ENCODE assay signal across 11 cellular contexts in the genomic region with DNA sequence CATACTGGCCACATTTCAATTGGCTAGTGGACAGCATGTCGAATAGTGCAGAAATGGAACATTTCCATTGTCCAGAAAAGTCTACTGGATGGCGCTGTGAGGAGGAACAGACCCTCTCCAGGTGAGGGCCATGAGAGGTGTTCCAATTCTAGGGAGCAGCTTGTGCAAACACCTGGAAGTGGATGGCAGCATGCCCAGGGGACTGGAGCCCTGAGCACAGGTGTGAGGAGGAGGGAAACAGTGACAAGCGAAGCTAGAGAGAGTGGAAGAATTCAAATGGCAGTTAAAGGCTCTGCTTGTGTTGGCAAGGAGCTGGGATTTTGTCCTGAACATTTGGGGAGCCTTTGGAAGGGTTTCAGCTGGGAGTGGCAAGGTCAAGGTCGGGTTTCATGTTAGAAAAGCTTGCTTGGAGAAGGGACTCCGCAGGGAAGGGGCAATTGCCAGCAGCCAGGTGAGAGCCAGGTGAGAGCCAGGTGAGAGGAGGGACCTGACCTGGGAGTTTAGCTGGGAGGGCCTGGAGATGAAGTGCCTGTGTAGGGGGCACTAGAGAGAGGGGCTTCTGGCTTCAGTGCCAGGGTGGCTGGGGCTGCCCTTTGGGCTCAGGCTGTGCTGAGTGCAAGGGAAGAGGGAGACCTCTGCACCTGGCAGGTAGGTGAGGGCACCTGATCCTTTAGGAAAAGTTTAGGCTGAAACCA.
DNase-seq lines count a peak whose midpoint lies in the region; ATAC-seq and TF ChIP-seq lines count a peak whose summit lies in the region.
"Had no signal": no experiment of that assay in that cellular context is flagged by ENCODE, and none has a peak within 500 bp of the region (broad histone marks: within the 10 kb centered on the region; RNA-seq: fewer than 3 reads in every experiment).

No MANE protein-coding gene starts in this region.

- peak; percentile 77 for ATAC-seq in body of pancreas

- intact Hi-C loops in body of pancreas (cut with DNase I) = no loop called here
- intact Hi-C loops in lower leg skin (cut with DNase I; ENCODE audit: low total_unique reads) = no loop called here

- peak; percentile 4 for DNase-seq in ELF-1 (ENCODE audit: low read depth, low spot score)
- DNase-seq in NCI-H2107 treated with DMSO at 0.1 percent for 48 hours (lab: John Stamatoyannopoulos, UW; ENCODE audit: unreplicated experiment) = peak; percentile 52
- DNase-seq in body of pancreas = peak; percentile 92 to 98 (median 96)
- no peak for DNase-seq in osteocyte (ENCODE audit: extremely low spot score, unreplicated experiment)
- DNase-seq in lower leg skin (ENCODE audit: low spot score in 2 of 2) = no peak
- DNase-seq in H4 (ENCODE audit: low spot score) = no peak
- no peak for DNase-seq in HCEC 1CT
- DNase-seq in OCI-M1 (lab: John Stamatoyannopoulos, UW) = no peak
- DNase-seq: NCI-H524 treated with DMSO at 0.1 percent for 48 hours had no signal

- H3K4me1 ChIP-seq in body of pancreas = peaks cover 34% of the 10 kb centered on the region

- H3K27me3 ChIP-seq in body of pancreas = no peaks in the 10 kb centered on the region

- H3K36me3 Mint-ChIP-seq in osteocyte (ENCODE audit: unreplicated experiment) = no peaks in the 10 kb centered on the region

- H3K4me3 ChIP-seq in body of pancreas = no peak overlapping the region
- no peak overlapping the region for H3K4me3 ChIP-seq in lower leg skin (ENCODE audit: low read depth, poor library complexity, severe bottlenecking)

- no peak overlapping the region for H3K4me3 Mint-ChIP-seq in osteocyte (ENCODE audit: unreplicated experiment)
- H3K4me3 Mint-ChIP-seq: dendritic cell treated with granulocyte-macrophage colony-stimulating factor and Interleukin-4, amounts not matched to agents 40 ng/mL and 50 ng/mL, for 4 days had no signal

- H3K9me3 ChIP-seq in body of pancreas = no peaks in the 10 kb centered on the region

- peak overlapping the region in 3 of 4 donors; percentile 36 to 68 (median 53) for H3K27ac ChIP-seq in body of pancreas
- H3K27ac ChIP-seq: KMS-11 had no signal

- no peak for TF ChIP-seq POLR2A in body of pancreas (IDR thresholded peaks at IDR 0.05)
- TF ChIP-seq POLR2A in lower leg skin (IDR thresholded peaks at IDR 0.05) = no peak

- peak in 1 of 7 experiments; percentile 24 for TF ChIP-seq CTCF in body of pancreas (IDR thresholded peaks at IDR 0.05)
- no peak for TF ChIP-seq CTCF in osteocyte (IDR thresholded peaks at IDR 0.05)
- no peak for TF ChIP-seq CTCF in lower leg skin (IDR thresholded peaks at IDR 0.05)

- peak overlapping the region; percentile 23 for H3K27ac Mint-ChIP-seq in osteocyte (ENCODE audit: unreplicated experiment)
- H3K27ac Mint-ChIP-seq: dendritic cell treated with granulocyte-macrophage colony-stimulating factor and Interleukin-4, amounts not matched to agents 40 ng/mL and 50 ng/mL, for 4 days had no signal

- peaks cover 47% of the 10 kb centered on the region for H3K4me1 Mint-ChIP-seq in osteocyte (ENCODE audit: unreplicated experiment)

- no peaks in the 10 kb centered on the region for H3K9me3 Mint-ChIP-seq in osteocyte (ENCODE audit: unreplicated experiment)
- H3K9me3 Mint-ChIP-seq: dendritic cell treated with granulocyte-macrophage colony-stimulating factor and Interleukin-4, amounts not matched to agents 40 ng/mL and 50 ng/mL, for 4 days had no signal

- 8 to 29% methylated on average over 5 of the region's 5 CpGs for WGBS in body of pancreas, 2 donors
- 41 to 53% methylated on average over 5 of the region's 5 CpGs for WGBS in lower leg skin, 2 donors

- no peaks in the 10 kb centered on the region for H3K27me3 Mint-ChIP-seq in osteocyte (ENCODE audit: unreplicated experiment)

- no peaks in the 10 kb centered on the region for H3K36me3 ChIP-seq in body of pancreas (replicated peaks in 1 of 2; ENCODE audit: insufficient read depth in 1 of 2, low read depth in 2 of 2)

Comparison
In these comparisons a context has a peak if more than half of its experiments do, and no peak if none do; other contexts are left out.
1. DNase-seq: peak in ELF-1 (single experiment), NCI-H2107 treated with DMSO at 0.1 percent for 48 hours (single experiment) and body of pancreas (4 of 4); none in osteocyte (single experiment), lower leg skin (0 of 2), H4 (single experiment), HCEC 1CT (single experiment) and OCI-M1 (single experiment).